Comparison of ENCODE assay signal across 36 cellular contexts in genomic region chr5:145762833-145763232, GRCh38.
"Had no signal": no experiment of that assay in that cellular context is flagged by ENCODE, and none has a peak within 500 bp of the region (broad histone marks: within the 10 kb centered on the region; RNA-seq: fewer than 3 reads in every experiment).

No MANE protein-coding gene starts in this region.

- H3K27ac ChIP-seq: adrenal gland, ascending aorta, body of pancreas, brain microvascular endothelial cell, breast epithelium, cardiac muscle cell had no signal

- H3K4me3 ChIP-seq: adrenal gland, ascending aorta, body of pancreas, breast epithelium, cardiac muscle cell had no signal

- H3K4me1 ChIP-seq: adrenal gland, ascending aorta, body of pancreas, breast epithelium had no signal

- H3K4me1 Mint-ChIP-seq: activated naive CD4-positive, alpha-beta T cell treated with anti-CD3 and anti-CD28 coated beads, Interleukin-2, amount 10 ng/mL, durations not matched to agents 7 days and 5 days; activated naive CD4-positive, alpha-beta T cell treated with anti-CD3 and anti-CD28 coated beads, Interleukin-2, amount 50 U/mL, for 24 hours; activated naive CD8-positive, alpha-beta T cell treated with anti-CD3 and anti-CD28 coated beads for 36 hours; activated naive CD8-positive, alpha-beta T cell treated with anti-CD3 and anti-CD28 coated beads, Interleukin-2, amount 10 ng/mL, durations not matched to agents 7 days and 5 days; activated naive CD8-positive, alpha-beta T cell treated with anti-CD3 and anti-CD28 coated beads, Interleukin-2, amount 50 U/mL, for 24 hours; brain; central memory CD8-positive, alpha-beta T cell had no signal

- H3K4me3 Mint-ChIP-seq: activated naive CD4-positive, alpha-beta T cell treated with anti-CD3 and anti-CD28 coated beads for 36 hours; activated naive CD4-positive, alpha-beta T cell treated with anti-CD3 and anti-CD28 coated beads, Interleukin-2, amount 10 ng/mL, durations not matched to agents 7 days and 5 days; activated naive CD4-positive, alpha-beta T cell treated with anti-CD3 and anti-CD28 coated beads, Interleukin-2, amount 50 U/mL, for 24 hours; activated naive CD8-positive, alpha-beta T cell; activated naive CD8-positive, alpha-beta T cell treated with anti-CD3 and anti-CD28 coated beads for 36 hours; activated naive CD8-positive, alpha-beta T cell treated with anti-CD3 and anti-CD28 coated beads, Interleukin-2, amount 10 ng/mL, durations not matched to agents 7 days and 5 days; activated naive CD8-positive, alpha-beta T cell treated with anti-CD3 and anti-CD28 coated beads, Interleukin-2, amount 50 U/mL, for 24 hours; activated T-cell treated with anti-CD3 and anti-CD28 coated beads, Interleukin-2, amount 50 U/mL, for 24 hours; activated T-cell treated with anti-CD3 and anti-CD28 coated beads, Interleukin-2, amount 50 U/mL, for 4 hours; activated T-cell treated with anti-CD3 and anti-CD28 coated beads, Interleukin-2, amount 50 U/mL, for 72 hours; activated T-helper 1 cell treated with anti-CD3 and anti-CD28 coated beads, Interleukin-12 subunit alpha, Interleukin-12 subunit beta, Interleukin-2, Interleukin-4 antibody, amounts not matched to agents 30 ng/mL and 10 ng/mL and 1 ng/mL, durations not matched to agents 14 hours and 24 hours and 36 hours; brain; central memory CD8-positive, alpha-beta T cell had no signal

- ATAC-seq: activated naive CD4-positive, alpha-beta T cell treated with anti-CD3 and anti-CD28 coated beads, Interleukin-2, amount 50 U/mL, for 72 hours; activated naive CD8-positive, alpha-beta T cell treated with anti-CD3 and anti-CD28 coated beads, Interleukin-2, amount 50 U/mL, for 24 hours; activated T-cell treated with anti-CD3 and anti-CD28 coated beads, Interleukin-2, amount 50 U/mL, for 4 hours; activated T-cell treated with anti-CD3 and anti-CD28 coated beads, Interleukin-2, amount 50 U/mL, for 72 hours; body of pancreas had no signal

- H3K27ac Mint-ChIP-seq: activated naive CD4-positive, alpha-beta T cell treated with anti-CD3 and anti-CD28 coated beads for 36 hours; activated naive CD4-positive, alpha-beta T cell treated with anti-CD3 and anti-CD28 coated beads, Interleukin-2, amount 10 ng/mL, durations not matched to agents 7 days and 5 days; activated naive CD4-positive, alpha-beta T cell treated with anti-CD3 and anti-CD28 coated beads, Interleukin-2, amount 50 U/mL, for 24 hours; activated naive CD4-positive, alpha-beta T cell treated with anti-CD3 and anti-CD28 coated beads, Interleukin-2, amount 50 U/mL, for 72 hours; activated naive CD8-positive, alpha-beta T cell; activated naive CD8-positive, alpha-beta T cell treated with anti-CD3 and anti-CD28 coated beads for 36 hours; activated naive CD8-positive, alpha-beta T cell treated with anti-CD3 and anti-CD28 coated beads, Interleukin-2, amount 10 ng/mL, durations not matched to agents 7 days and 5 days; activated naive CD8-positive, alpha-beta T cell treated with anti-CD3 and anti-CD28 coated beads, Interleukin-2, amount 50 U/mL, for 24 hours; activated T-cell treated with anti-CD3 and anti-CD28 coated beads, Interleukin-2, amount 50 U/mL, for 24 hours; activated T-cell treated with anti-CD3 and anti-CD28 coated beads, Interleukin-2, amount 50 U/mL, for 72 hours; activated T-helper 1 cell treated with anti-CD3 and anti-CD28 coated beads, Interleukin-12 subunit alpha, Interleukin-12 subunit beta, Interleukin-2, Interleukin-4 antibody, amounts not matched to agents 30 ng/mL and 10 ng/mL and 1 ng/mL, durations not matched to agents 14 hours and 24 hours and 36 hours; activated T-helper 2 cell treated with anti-CD3 and anti-CD28 coated beads, Interferon-gamma antibody, Interleukin-2, Interleukin-4, amounts not matched to agents 10 μg/mL and 5 μg/mL and 100 μg/mL, durations not matched to agents 14 hours and 24 hours and 36 hours; brain had no signal

- H3K9me3 ChIP-seq: adrenal gland, ascending aorta had no signal

- H3K36me3 Mint-ChIP-seq: activated naive CD4-positive, alpha-beta T cell treated with anti-CD3 and anti-CD28 coated beads, Interleukin-2, amount 10 ng/mL, durations not matched to agents 7 days and 5 days; activated naive CD4-positive, alpha-beta T cell treated with anti-CD3 and anti-CD28 coated beads, Interleukin-2, amount 50 U/mL, for 24 hours; activated naive CD4-positive, alpha-beta T cell treated with anti-CD3 and anti-CD28 coated beads, Interleukin-2, amount 50 U/mL, for 72 hours; activated naive CD8-positive, alpha-beta T cell; activated naive CD8-positive, alpha-beta T cell treated with anti-CD3 and anti-CD28 coated beads for 36 hours; activated naive CD8-positive, alpha-beta T cell treated with anti-CD3 and anti-CD28 coated beads, Interleukin-2, amount 10 ng/mL, durations not matched to agents 7 days and 5 days had no signal

- H3K36me3 ChIP-seq: adrenal gland, brain microvascular endothelial cell, breast epithelium, cardiac muscle cell had no signal

- H3K9me3 Mint-ChIP-seq: activated naive CD4-positive, alpha-beta T cell treated with anti-CD3 and anti-CD28 coated beads for 36 hours; activated naive CD4-positive, alpha-beta T cell treated with anti-CD3 and anti-CD28 coated beads, Interleukin-2, amount 50 U/mL, for 24 hours; activated naive CD8-positive, alpha-beta T cell treated with anti-CD3 and anti-CD28 coated beads for 36 hours; activated naive CD8-positive, alpha-beta T cell treated with anti-CD3 and anti-CD28 coated beads, Interleukin-2, amount 50 U/mL, for 24 hours; activated T-cell treated with anti-CD3 and anti-CD28 coated beads, Interleukin-2, amount 50 U/mL, for 24 hours; activated T-cell treated with anti-CD3 and anti-CD28 coated beads, Interleukin-2, amount 50 U/mL, for 4 hours; activated T-cell treated with anti-CD3 and anti-CD28 coated beads, Interleukin-2, amount 50 U/mL, for 72 hours; activated T-helper 1 cell treated with anti-CD3 and anti-CD28 coated beads, Interleukin-12 subunit alpha, Interleukin-12 subunit beta, Interleukin-2, Interleukin-4 antibody, amounts not matched to agents 30 ng/mL and 10 ng/mL and 1 ng/mL, durations not matched to agents 14 hours and 24 hours and 36 hours; activated T-helper 2 cell treated with anti-CD3 and anti-CD28 coated beads, Interferon-gamma antibody, Interleukin-2, Interleukin-4, amounts not matched to agents 10 μg/mL and 5 μg/mL and 100 μg/mL, durations not matched to agents 14 hours and 24 hours and 36 hours; central memory CD8-positive, alpha-beta T cell had no signal

- H3K27me3 Mint-ChIP-seq: activated naive CD4-positive, alpha-beta T cell treated with anti-CD3 and anti-CD28 coated beads, Interleukin-2, amount 10 ng/mL, durations not matched to agents 7 days and 5 days; activated naive CD4-positive, alpha-beta T cell treated with anti-CD3 and anti-CD28 coated beads, Interleukin-2, amount 50 U/mL, for 24 hours; activated naive CD8-positive, alpha-beta T cell; activated naive CD8-positive, alpha-beta T cell treated with anti-CD3 and anti-CD28 coated beads for 36 hours; activated naive CD8-positive, alpha-beta T cell treated with anti-CD3 and anti-CD28 coated beads, Interleukin-2, amount 10 ng/mL, durations not matched to agents 7 days and 5 days; activated naive CD8-positive, alpha-beta T cell treated with anti-CD3 and anti-CD28 coated beads, Interleukin-2, amount 50 U/mL, for 24 hours; activated T-cell treated with anti-CD3 and anti-CD28 coated beads, Interleukin-2, amount 50 U/mL, for 24 hours; central memory CD8-positive, alpha-beta T cell had no signal

- DNase-seq: activated effector memory CD4-positive, alpha-beta T cell treated with anti-CD3 and anti-CD28 coated beads, Interleukin-2, amount 50 U/mL, for 16 hours; activated effector memory CD4-positive, alpha-beta T cell treated with Interleukin-2 at 50 U/mL for 16 hours; activated gamma-delta T cell; activated gamma-delta T cell treated with Interleukin-2 at 50 U/mL for 16 hours; activated naive CD4-positive, alpha-beta T cell; activated naive CD4-positive, alpha-beta T cell treated with anti-CD3 and anti-CD28 coated beads for 36 hours; activated naive CD4-positive, alpha-beta T cell treated with anti-CD3 and anti-CD28 coated beads, Interleukin-2, amount 10 ng/mL, durations not matched to agents 7 days and 5 days; activated naive CD4-positive, alpha-beta T cell treated with anti-CD3 and anti-CD28 coated beads, Interleukin-2, amount 50 U/mL, for 16 hours; activated naive CD4-positive, alpha-beta T cell treated with Interleukin-2 at 50 U/mL for 16 hours; activated naive CD8-positive, alpha-beta T cell treated with anti-CD3 and anti-CD28 coated beads for 36 hours; activated naive CD8-positive, alpha-beta T cell treated with anti-CD3 and anti-CD28 coated beads, Interleukin-2, amount 10 ng/mL, durations not matched to agents 7 days and 5 days; activated naive CD8-positive, alpha-beta T cell treated with anti-CD3 and anti-CD28 coated beads, Interleukin-2, amount 50 U/mL, for 24 hours; activated T-cell treated with anti-CD3 and anti-CD28 coated beads, Interleukin-2, amount 50 U/mL, for 1 hour; activated T-cell treated with anti-CD3 and anti-CD28 coated beads, Interleukin-2, amount 50 U/mL, for 24 hours; activated T-cell treated with anti-CD3 and anti-CD28 coated beads, Interleukin-2, amount 50 U/mL, for 4 hours; activated T-cell treated with anti-CD3 and anti-CD28 coated beads, Interleukin-2, amount 50 U/mL, for 48 hours; activated T-cell treated with anti-CD3 and anti-CD28 coated beads, Interleukin-2, amount 50 U/mL, for 72 hours; adrenal gland; amniotic stem cell; amygdala; aorta; body of pancreas; brain microvascular endothelial cell; caudate nucleus; central memory CD4-positive, alpha-beta T cell; cerebellar nuclear complex had no signal
